ENCODE assay signal across 26 cellular contexts in the genomic region with DNA sequence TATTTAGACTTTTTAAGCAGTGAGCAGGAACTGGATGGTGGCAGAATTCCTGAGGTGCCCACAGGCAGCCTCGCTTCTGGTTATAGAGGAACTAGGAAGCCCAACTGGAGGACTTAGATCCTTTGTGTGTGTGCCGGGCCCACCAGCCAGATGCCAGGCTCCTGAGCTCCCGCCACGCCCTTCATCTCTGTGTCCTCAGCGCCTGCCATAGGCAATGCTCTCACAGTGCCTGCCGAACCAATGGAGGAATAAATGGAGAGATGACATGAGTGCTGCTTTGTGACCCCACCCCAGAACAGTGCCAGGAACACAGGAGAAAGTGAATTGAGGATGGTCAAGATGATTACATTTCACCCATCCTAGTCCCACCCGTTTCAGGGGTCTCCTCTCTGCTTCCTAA.
"Had no signal": no experiment of that assay in that cellular context is flagged by ENCODE, and none has a peak within 500 bp of the region (broad histone marks: within the 10 kb centered on the region; RNA-seq: fewer than 3 reads in every experiment).

No MANE protein-coding gene starts in this region.

- H3K9me3 ChIP-seq: neutrophil, pancreas, prostate gland, right atrium auricular region, right lobe of liver, sigmoid colon, stomach, thoracic aorta, thyroid gland, tibial nerve, upper lobe of left lung, vagina had no signal

- H3K4me1 ChIP-seq: prostate gland, thyroid gland, upper lobe of left lung, vagina had no signal

- DNase-seq: naive thymus-derived CD8-positive, alpha-beta T cell; nephron progenitor cell; nucleus accumbens; pancreas; retina; right lobe of liver; sigmoid colon; small intestine; stimulated activated CD4-positive, alpha-beta T cell treated with anti-CD3 and anti-CD28 coated beads, Interleukin-15, amount 100 ng/mL, for 24 hours; stimulated activated CD4-positive, alpha-beta T cell treated with anti-CD3 and anti-CD28 coated beads, Interleukin-2, amount 100 ng/mL, for 24 hours; stimulated activated CD4-positive, alpha-beta T cell treated with anti-CD3 and anti-CD28 coated beads, Interleukin-2, amount 100 ng/mL, for 48 hours; stimulated activated CD4-positive, alpha-beta T cell treated with anti-CD3 and anti-CD28 coated beads, Interleukin-4, amount 100 ng/mL, for 24 hours; stimulated activated naive B cell treated with anti-CD40 and anti-IgM and Interleukin-4, amounts not matched to agents 10 μg/mL and 1 μg/mL and 100 μg/mL, for 72 hours; stimulated activated naive CD4-positive, alpha-beta T cell treated with Interleukin-2 at 50 U/mL for 16 hours; stomach; thyroid gland; trophoblast cell had no signal

- H3K4me3 ChIP-seq: pancreas, prostate gland, right atrium auricular region, right lobe of liver, sigmoid colon, stomach, thoracic aorta, thyroid gland, tibial nerve, upper lobe of left lung, vagina had no signal

- H3K27ac ChIP-seq: neutrophil, pancreas, prostate gland, right atrium auricular region, right lobe of liver, sigmoid colon, stomach, thoracic aorta, thyroid gland, tibial nerve, upper lobe of left lung, vagina had no signal

- ATAC-seq: naive thymus-derived CD8-positive, alpha-beta T cell; natural killer cell treated with Interleukin-12 subunit alpha and Interleukin-12 subunit beta and Interleukin-15 and Interleukin-18, amount 100 ng/mL, for 72 hours; pancreas; right lobe of liver; stimulated activated effector memory CD8-positive, alpha-beta T cell treated with anti-CD3 and anti-CD28 coated beads, Interleukin-12 subunit alpha, Interleukin-12 subunit beta, amount 100 ng/mL, for 72 hours; stimulated activated naive B cell treated with anti-CD40 and anti-IgM and Interleukin-4, amounts not matched to agents 10 μg/mL and 1 μg/mL and 100 μg/mL, for 72 hours had no signal

- H3K27me3 ChIP-seq: neutrophil, pancreas, right atrium auricular region, right lobe of liver, sigmoid colon, thyroid gland, tibial nerve, upper lobe of left lung, vagina had no signal
